29 cellular contexts compared by ENCODE assay signal in the genomic region with DNA sequence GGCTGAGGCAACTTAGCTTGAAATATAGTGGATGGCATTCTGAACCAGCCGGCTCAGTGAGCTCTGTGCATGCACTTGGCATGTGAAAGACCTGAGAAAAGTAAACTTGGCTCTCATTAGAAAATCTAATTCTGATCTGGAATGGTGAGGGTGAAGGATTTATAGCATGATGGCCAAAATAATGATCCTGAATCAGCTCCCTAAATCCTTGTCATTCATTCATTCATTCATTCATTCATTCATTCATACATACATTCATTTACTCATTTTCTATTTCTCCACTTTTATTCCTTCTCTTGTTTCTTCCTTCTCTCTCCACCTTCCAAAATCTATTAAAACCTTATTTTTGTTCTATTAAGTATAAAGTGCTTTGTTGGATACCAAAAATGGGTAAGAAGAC.
"Had no signal": no experiment of that assay in that cellular context is flagged by ENCODE, and none has a peak within 500 bp of the region (broad histone marks: within the 10 kb centered on the region; RNA-seq: fewer than 3 reads in every experiment).

No MANE protein-coding gene starts in this region.

- H3K27me3 Mint-ChIP-seq: stimulated activated memory B cell treated with anti-CD40 and anti-IgM and Interleukin-4, amounts not matched to agents 10 μg/mL and 1 μg/mL and 100 μg/mL, for 72 hours; stimulated activated naive CD8-positive, alpha-beta T cell treated with anti-CD3 and anti-CD28 coated beads, Interleukin-15, amount 100 ng/mL, for 72 hours had no signal

- ATAC-seq: stimulated activated effector memory CD8-positive, alpha-beta T cell treated with anti-CD3 and anti-CD28 coated beads, Interleukin-12 subunit alpha, Interleukin-12 subunit beta, amount 100 ng/mL, for 72 hours; stimulated activated memory B cell treated with anti-CD40 and anti-IgM and Interleukin-4, amounts not matched to agents 10 μg/mL and 1 μg/mL and 100 μg/mL, for 72 hours; stimulated activated naive B cell treated with anti-CD40 and anti-IgM and Interleukin-4, amounts not matched to agents 10 μg/mL and 1 μg/mL and 100 μg/mL, for 72 hours; stimulated activated naive CD8-positive, alpha-beta T cell treated with anti-CD3 and anti-CD28 coated beads, Interleukin-15, amount 100 ng/mL, for 72 hours; stimulated activated naive CD8-positive, alpha-beta T cell treated with anti-CD3 and anti-CD28 coated beads, Interleukin-15, Interleukin-2, amounts not matched to agents 100 U/mL and 50 U/mL, for 24 hours; upper lobe of right lung had no signal

- H3K4me3 Mint-ChIP-seq: stimulated activated effector memory CD8-positive, alpha-beta T cell treated with anti-CD3 and anti-CD28 coated beads, Interleukin-12 subunit alpha, Interleukin-12 subunit beta, amount 100 ng/mL, for 72 hours; stimulated activated memory B cell treated with anti-CD40 and anti-IgM and Interleukin-4, amounts not matched to agents 10 μg/mL and 1 μg/mL and 100 μg/mL, for 72 hours; stimulated activated naive B cell treated with anti-CD40 and anti-IgM and Interleukin-4, amounts not matched to agents 10 μg/mL and 1 μg/mL and 100 μg/mL, for 72 hours; stimulated activated naive CD8-positive, alpha-beta T cell treated with anti-CD3 and anti-CD28 coated beads, Interleukin-15, amount 100 ng/mL, for 72 hours; stimulated activated naive CD8-positive, alpha-beta T cell treated with anti-CD3 and anti-CD28 coated beads, Interleukin-15, Interleukin-2, amounts not matched to agents 100 ng/mL and 50 ng/mL, for 24 hours; type B pancreatic cell had no signal

- H3K9me3 ChIP-seq: stomach, suprapubic skin, testis, thoracic aorta, thyroid gland, tibial artery, tibial nerve, transverse colon, upper lobe of left lung, upper lobe of right lung, uterus, vagina had no signal

- H3K27ac ChIP-seq: stomach, suprapubic skin, testis, thoracic aorta, thyroid gland, tibial artery, tibial nerve, transverse colon, upper lobe of left lung, upper lobe of right lung, uterus, vagina had no signal

- H3K36me3 Mint-ChIP-seq: stimulated activated effector memory CD8-positive, alpha-beta T cell treated with anti-CD3 and anti-CD28 coated beads, Interleukin-12 subunit alpha, Interleukin-12 subunit beta, amount 100 ng/mL, for 72 hours; stimulated activated memory B cell treated with anti-CD40 and anti-IgM and Interleukin-4, amounts not matched to agents 10 μg/mL and 1 μg/mL and 100 μg/mL, for 72 hours; stimulated activated naive B cell treated with anti-CD40 and anti-IgM and Interleukin-4, amounts not matched to agents 10 μg/mL and 1 μg/mL and 100 μg/mL, for 72 hours; type B pancreatic cell had no signal

- H3K4me1 Mint-ChIP-seq: stimulated activated effector memory CD8-positive, alpha-beta T cell treated with anti-CD3 and anti-CD28 coated beads, Interleukin-12 subunit alpha, Interleukin-12 subunit beta, amount 100 ng/mL, for 72 hours; stimulated activated memory B cell treated with anti-CD40 and anti-IgM and Interleukin-4, amounts not matched to agents 10 μg/mL and 1 μg/mL and 100 μg/mL, for 72 hours; stimulated activated naive B cell treated with anti-CD40 and anti-IgM and Interleukin-4, amounts not matched to agents 10 μg/mL and 1 μg/mL and 100 μg/mL, for 72 hours; stimulated activated naive CD8-positive, alpha-beta T cell treated with anti-CD3 and anti-CD28 coated beads, Interleukin-15, amount 100 ng/mL, for 72 hours had no signal

- FAIRE-seq: urothelium cell line had no signal

- H3K27ac Mint-ChIP-seq: stimulated activated effector memory CD8-positive, alpha-beta T cell treated with anti-CD3 and anti-CD28 coated beads, Interleukin-12 subunit alpha, Interleukin-12 subunit beta, amount 100 ng/mL, for 72 hours; stimulated activated memory B cell treated with anti-CD40 and anti-IgM and Interleukin-4, amounts not matched to agents 10 μg/mL and 1 μg/mL and 100 μg/mL, for 72 hours; stimulated activated naive B cell treated with anti-CD40 and anti-IgM and Interleukin-4, amounts not matched to agents 10 μg/mL and 1 μg/mL and 100 μg/mL, for 72 hours; stimulated activated naive CD8-positive, alpha-beta T cell treated with anti-CD3 and anti-CD28 coated beads, Interleukin-15, amount 100 ng/mL, for 72 hours; stimulated activated naive CD8-positive, alpha-beta T cell treated with anti-CD3 and anti-CD28 coated beads, Interleukin-15, Interleukin-2, amounts not matched to agents 100 ng/mL and 50 ng/mL, for 24 hours; type B pancreatic cell had no signal

- H3K9me3 Mint-ChIP-seq: stimulated activated effector memory CD8-positive, alpha-beta T cell treated with anti-CD3 and anti-CD28 coated beads, Interleukin-12 subunit alpha, Interleukin-12 subunit beta, amount 100 ng/mL, for 72 hours; stimulated activated memory B cell treated with anti-CD40 and anti-IgM and Interleukin-4, amounts not matched to agents 10 μg/mL and 1 μg/mL and 100 μg/mL, for 72 hours; stimulated activated naive CD8-positive, alpha-beta T cell treated with anti-CD3 and anti-CD28 coated beads, Interleukin-15, amount 100 ng/mL, for 72 hours; stimulated activated naive CD8-positive, alpha-beta T cell treated with anti-CD3 and anti-CD28 coated beads, Interleukin-15, Interleukin-2, amounts not matched to agents 100 ng/mL and 50 ng/mL, for 24 hours; type B pancreatic cell had no signal

- H3K36me3 ChIP-seq: stomach, suprapubic skin, thoracic aorta, thyroid gland, tibial artery, tibial nerve, transverse colon, upper lobe of left lung, upper lobe of right lung, uterus, vagina had no signal

- H3K27me3 ChIP-seq: suprapubic skin, testis, thyroid gland, tibial nerve, transverse colon, upper lobe of left lung, upper lobe of right lung, uterus, vagina had no signal

- H3K4me3 ChIP-seq: stomach, suprapubic skin, testis, thoracic aorta, thyroid gland, tibial artery, tibial nerve, transverse colon, upper lobe of left lung, upper lobe of right lung, uterus, vagina had no signal

- DNase-seq: stimulated activated CD4-positive, alpha-beta T cell treated with anti-CD3 and anti-CD28 coated beads, Interleukin-2, amount 100 ng/mL, for 48 hours; stimulated activated CD4-positive, alpha-beta T cell treated with anti-CD3 and anti-CD28 coated beads, Interleukin-4, amount 100 ng/mL, for 1 hour; stimulated activated CD4-positive, alpha-beta T cell treated with anti-CD3 and anti-CD28 coated beads, Interleukin-4, amount 100 ng/mL, for 24 hours; stimulated activated CD4-positive, alpha-beta T cell treated with anti-CD3 and anti-CD28 coated beads, Interleukin-4, amount 100 ng/mL, for 4 hours; stimulated activated CD8-positive, alpha-beta memory T cell treated with anti-CD3 and anti-CD28 coated beads, Interleukin-4, amount 100 ng/mL, for 48 hours; stimulated activated naive B cell treated with anti-CD40 and anti-IgM and Interleukin-4, amounts not matched to agents 10 μg/mL and 1 μg/mL and 100 μg/mL, for 72 hours; stimulated activated naive CD4-positive, alpha-beta T cell; stimulated activated naive CD4-positive, alpha-beta T cell treated with Interleukin-2 at 50 U/mL for 16 hours; stimulated activated naive CD8-positive, alpha-beta T cell treated with anti-CD3 and anti-CD28 coated beads, Interleukin-15, amount 100 ng/mL, for 72 hours; stimulated activated naive CD8-positive, alpha-beta T cell treated with anti-CD3 and anti-CD28 coated beads, Interleukin-15, Interleukin-2, amounts not matched to agents 100 U/mL and 50 U/mL, for 24 hours; stomach; substantia nigra; testis; thyroid gland; tibial artery; transverse colon; trophoblast cell; upper lobe of left lung; upper lobe of right lung; uterus had no signal

- H3K4me1 ChIP-seq: stomach, testis, thyroid gland, tibial artery, transverse colon, upper lobe of left lung, upper lobe of right lung, uterus had no signal
